Comparison of ENCODE assay signal across 15 cellular contexts in the genomic region with DNA sequence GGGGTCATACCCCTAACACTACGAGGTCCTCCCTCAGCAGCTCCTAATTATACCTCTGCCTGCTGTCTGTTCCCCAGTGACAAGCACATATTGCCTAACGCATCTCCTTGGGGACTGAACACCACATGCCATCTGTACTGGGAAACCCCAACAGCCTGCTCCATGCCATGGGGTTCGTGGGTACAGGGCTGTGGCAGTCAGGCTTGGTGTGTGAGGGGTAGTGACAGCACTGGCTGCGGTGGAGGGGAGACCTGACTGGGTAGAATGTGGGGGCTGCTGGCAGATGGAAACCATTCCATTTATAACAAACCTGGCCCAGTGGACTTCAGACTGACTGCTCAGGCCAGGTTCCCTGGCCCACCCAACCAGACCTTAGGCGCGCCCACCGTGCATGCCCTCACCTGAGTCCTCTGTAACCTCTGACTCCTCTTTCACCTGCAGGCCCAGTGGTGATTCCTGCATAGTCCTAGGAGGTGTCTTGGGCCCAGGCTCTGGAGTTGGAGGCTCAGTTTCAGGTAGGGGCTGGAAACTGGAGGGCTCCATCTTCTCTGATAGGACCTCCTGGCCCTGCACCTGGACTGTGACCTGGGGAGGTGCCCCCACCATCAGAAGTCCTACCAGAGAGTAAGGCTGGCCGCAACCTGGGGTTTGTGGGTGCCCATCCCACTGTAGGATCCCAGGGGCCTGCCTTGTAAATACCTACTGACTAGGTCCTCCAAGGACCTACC. TPM values are rescaled to one million over a fixed set of nuclear protein-coding genes. Genes with fewer than 3 reads are reported as not detected.
DNase-seq lines count a peak whose midpoint lies in the region; ATAC-seq, FAIRE-seq and TF ChIP-seq lines count a peak whose summit lies in the region.
"Had no signal": no experiment of that assay in that cellular context is flagged by ENCODE, and none has a peak within 500 bp of the region (broad histone marks: within the 10 kb centered on the region; RNA-seq: fewer than 3 reads in every experiment).

No MANE protein-coding gene starts in this region.

- CTCF ChIA-PET in activated naive CD4-positive, alpha-beta T cell treated with anti-CD3 and anti-CD28 coated beads, Interleukin-2, amount 10 ng/mL, durations not matched to agents 7 days and 5 days (lab: Charles Lee), result no interaction called here
- CTCF ChIA-PET in WTC11 (lab: Charles Lee), result interaction anchor here (0.8 kb wide), 1 partner anchor 8 kb away, joined by 3 read pairs; no protein-coding TSS in a partner anchor

- H3K36me3 ChIP-seq in right lobe of liver (peaks cover 0 to 10% (median 0%) of the 10 kb centered on the region in 4 donors), suprapubic skin (peaks cover 41% of the 10 kb centered on the region)

- ATAC-seq in WTC11, result no peak
- no peak for ATAC-seq in right lobe of liver
- no peak for ATAC-seq in GM21367 (IDR thresholded peaks at IDR 0.05; ENCODE audit: unreplicated experiment)
- no peak for ATAC-seq in GM18907 (IDR thresholded peaks at IDR 0.05; ENCODE audit: unreplicated experiment)
- ATAC-seq: left lung had no signal

- H3K27me3 ChIP-seq in right lobe of liver (no peaks in the 10 kb centered on the region), suprapubic skin (no peaks in the 10 kb centered on the region)
- H3K27me3 ChIP-seq: left lung had no signal

- TF ChIP-seq EP300 in suprapubic skin (IDR thresholded peaks at IDR 0.05), result no peak

- WGBS in right lobe of liver (ENCODE audit: insufficient coverage, low coverage, low lambda C conversion rate, missing lambda C conversion rate), result 80% methylated on average over 2 of the region's 8 CpGs
- WGBS in suprapubic skin, result 89% methylated on average over 5 of the region's 8 CpGs

- no peaks in the 10 kb centered on the region for H3K9me3 Mint-ChIP-seq in activated naive CD4-positive, alpha-beta T cell treated with anti-CD3 and anti-CD28 coated beads, Interleukin-2, amount 10 ng/mL, durations not matched to agents 7 days and 5 days
- H3K9me3 Mint-ChIP-seq in WTC11, result no peaks in the 10 kb centered on the region
- H3K9me3 Mint-ChIP-seq: central memory CD8-positive, alpha-beta T cell had no signal

- POLR2A ChIA-PET in WTC11 (lab: Charles Lee), result no interaction called here

- H3K27ac ChIP-seq in right lobe of liver, result no peak overlapping the region
- no peak overlapping the region for H3K27ac ChIP-seq in suprapubic skin
- H3K27ac ChIP-seq: left lung had no signal

- FAIRE-seq in HTR-8/SVneo (lab: Jason Lieb, UNC), result no peak
- FAIRE-seq: GM12891, RCC 7860 had no signal

- peaks cover 38% of the 10 kb centered on the region for H3K4me1 Mint-ChIP-seq in activated naive CD4-positive, alpha-beta T cell treated with anti-CD3 and anti-CD28 coated beads, Interleukin-2, amount 10 ng/mL, durations not matched to agents 7 days and 5 days
- peaks cover 14% of the 10 kb centered on the region for H3K4me1 Mint-ChIP-seq in WTC11

- no peak overlapping the region for H3K27ac Mint-ChIP-seq in activated naive CD4-positive, alpha-beta T cell treated with anti-CD3 and anti-CD28 coated beads, Interleukin-2, amount 10 ng/mL, durations not matched to agents 7 days and 5 days
- H3K27ac Mint-ChIP-seq in WTC11, result no peak overlapping the region

- no peak for TF ChIP-seq CTCF in WTC11 (IDR thresholded peaks at IDR 0.05)
- TF ChIP-seq CTCF in right lobe of liver (IDR thresholded peaks at IDR 0.05), result no peak
- no peak for TF ChIP-seq CTCF in suprapubic skin (IDR thresholded peaks at IDR 0.05)

- no peak overlapping the region for H3K4me3 Mint-ChIP-seq in activated naive CD4-positive, alpha-beta T cell treated with anti-CD3 and anti-CD28 coated beads, Interleukin-2, amount 10 ng/mL, durations not matched to agents 7 days and 5 days
- no peak overlapping the region for H3K4me3 Mint-ChIP-seq in WTC11
- H3K4me3 Mint-ChIP-seq: central memory CD8-positive, alpha-beta T cell had no signal

- H3K9me3 ChIP-seq in right lobe of liver (no peaks in the 10 kb centered on the region), suprapubic skin (no peaks in the 10 kb centered on the region)
- H3K9me3 ChIP-seq: left lung had no signal

- H3K4me3 ChIP-seq in right lobe of liver (no peak overlapping the region), suprapubic skin (no peak overlapping the region)
- H3K4me3 ChIP-seq: left lung had no signal

- H3K4me1 ChIP-seq in right lobe of liver, result peaks cover 0 to 17% (median 3%) of the 10 kb centered on the region in 4 donors
- H3K4me1 ChIP-seq in suprapubic skin, result peaks cover 21% of the 10 kb centered on the region

- H3K27me3 Mint-ChIP-seq in activated naive CD4-positive, alpha-beta T cell treated with anti-CD3 and anti-CD28 coated beads, Interleukin-2, amount 10 ng/mL, durations not matched to agents 7 days and 5 days, result no peaks in the 10 kb centered on the region
- H3K27me3 Mint-ChIP-seq in WTC11 (ENCODE audit: low read depth), result 0 out of 2 replicates have a peak, but pooled peaks cover 2% of the 10 kb centered on the region
- H3K27me3 Mint-ChIP-seq: central memory CD8-positive, alpha-beta T cell; progenitor cell of endocrine pancreas had no signal

- peaks cover 28% of the 10 kb centered on the region for H3K36me3 Mint-ChIP-seq in activated naive CD4-positive, alpha-beta T cell treated with anti-CD3 and anti-CD28 coated beads, Interleukin-2, amount 10 ng/mL, durations not matched to agents 7 days and 5 days
- H3K36me3 Mint-ChIP-seq in WTC11, result peaks cover 15% of the 10 kb centered on the region; the same call in 1 of the 2 replicates

- TF ChIP-seq POLR2A in right lobe of liver (IDR thresholded peaks at IDR 0.05) (no peak), suprapubic skin (IDR thresholded peaks at IDR 0.05) (no peak)

- intact Hi-C loops in right lobe of liver (cut with DNase I), result no loop called here

- peak; percentile 12 for DNase-seq in activated naive CD4-positive, alpha-beta T cell treated with anti-CD3 and anti-CD28 coated beads, Interleukin-2, amount 10 ng/mL, durations not matched to agents 7 days and 5 days
- DNase-seq in activated naive CD4-positive, alpha-beta T cell (lab: John Stamatoyannopoulos, UW), result no peak
- DNase-seq in WTC11 (ENCODE audit: low spot score), result peak; percentile 5
- peak; percentile 22 to 46 (median 40) for DNase-seq in right lobe of liver
- peak; percentile 67 to 69 for DNase-seq in suprapubic skin (ENCODE audit: low spot score in 2 of 2)
- DNase-seq in HTR-8/SVneo (ENCODE audit: insufficient read length, low spot score), result no peak
- DNase-seq: KG1, NCI-H1092 had no signal

TF ChIP-seq in WTC11, 78 proteins besides CTCF, POLR2A, EP300 and RAD21 (continues in another document):
- TF ChIP-seq TP53 (CRISPR knock-in tag; IDR thresholded peaks at IDR 0.05) (no peak), ZNF317 (CRISPR knock-in tag; IDR thresholded peaks at IDR 0.05; ENCODE audit: borderline replicate concordance, low read depth) (no peak), E2F5 (CRISPR knock-in tag; IDR thresholded peaks at IDR 0.05) (no peak)
- TF ChIP-seq, protein P1, sequence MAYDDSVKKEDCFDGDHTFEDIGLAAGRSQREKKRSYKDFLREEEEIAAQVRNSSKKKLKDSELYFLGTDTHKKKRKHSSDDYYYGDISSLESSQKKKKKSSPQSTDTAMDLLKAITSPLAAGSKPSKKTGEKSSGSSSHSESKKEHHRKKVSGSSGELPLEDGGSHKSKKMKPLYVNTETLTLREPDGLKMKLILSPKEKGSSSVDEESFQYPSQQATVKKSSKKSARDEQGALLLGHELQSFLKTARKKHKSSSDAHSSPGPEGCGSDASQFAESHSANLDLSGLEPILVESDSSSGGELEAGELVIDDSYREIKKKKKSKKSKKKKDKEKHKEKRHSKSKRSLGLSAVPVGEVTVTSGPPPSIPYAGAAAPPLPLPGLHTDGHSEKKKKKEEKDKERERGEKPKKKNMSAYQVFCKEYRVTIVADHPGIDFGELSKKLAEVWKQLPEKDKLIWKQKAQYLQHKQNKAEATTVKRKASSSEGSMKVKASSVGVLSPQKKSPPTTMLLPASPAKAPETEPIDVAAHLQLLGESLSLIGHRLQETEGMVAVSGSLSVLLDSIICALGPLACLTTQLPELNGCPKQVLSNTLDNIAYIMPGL (CRISPR knock-in tag; IDR thresholded peaks at IDR 0.05), result no peak
- TF ChIP-seq, protein P2, sequence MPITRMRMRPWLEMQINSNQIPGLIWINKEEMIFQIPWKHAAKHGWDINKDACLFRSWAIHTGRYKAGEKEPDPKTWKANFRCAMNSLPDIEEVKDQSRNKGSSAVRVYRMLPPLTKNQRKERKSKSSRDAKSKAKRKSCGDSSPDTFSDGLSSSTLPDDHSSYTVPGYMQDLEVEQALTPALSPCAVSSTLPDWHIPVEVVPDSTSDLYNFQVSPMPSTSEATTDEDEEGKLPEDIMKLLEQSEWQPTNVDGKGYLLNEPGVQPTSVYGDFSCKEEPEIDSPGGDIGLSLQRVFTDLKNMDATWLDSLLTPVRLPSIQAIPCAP (CRISPR knock-in tag; IDR thresholded peaks at IDR 0.05), result no peak

RNA-seq across cellular contexts. Expression of gene MZF1, which starts 3.0 kb away (rescaled TPM):
- total RNA-seq in WTC11 (2021) (22.2 to 26.2 TPM (median 23.9 TPM) in 3 replicates), right lobe of liver (10 to 100 TPM in 5 of 6 experiments, 1 to 10 TPM in 1; 8.2 to 19.9 (median 14.1) TPM), suprapubic skin (10 to 100 TPM; 29.0 to 53.2 (median 37.5) TPM)

RNA-seq across cellular contexts. Expression of gene UBE2M, which starts 11.7 kb away (rescaled TPM):
- total RNA-seq in WTC11 (2021) (93.7 to 105 TPM (median 97.1 TPM) in 3 replicates), right lobe of liver (10 to 100 TPM; 16.0 to 23.5 (median 20.7) TPM), suprapubic skin (10 to 100 TPM; 16.4 to 31.5 (median 21.7) TPM)

RNA-seq across cellular contexts. Expression of gene CHMP2A, which starts 15.2 kb away (rescaled TPM):
- total RNA-seq in WTC11 (2021) (109 to 126 TPM (median 119 TPM) in 3 replicates), right lobe of liver (10 to 100 TPM; 62.1 to 90.9 (median 70.7) TPM), suprapubic skin (100 to 1,000 TPM in 3 of 4 donors, 10 to 100 TPM in 1; 96.1 to 120 (median 103) TPM)

RNA-seq across cellular contexts. Expression of gene TRIM28, which starts 26.2 kb away (rescaled TPM):
- total RNA-seq in WTC11 (2021), result 1,095 to 1,221 TPM (median 1,108 TPM) in 3 replicates
- total RNA-seq in right lobe of liver, result 100 to 1,000 TPM in 3 of 6 experiments, 10 to 100 TPM in 3; 75.4 to 106 (median 94.7) TPM
- 100 to 1,000 TPM; 334 to 395 (median 360) TPM for total RNA-seq in suprapubic skin

RNA-seq across cellular contexts. Expression of gene ZBTB45, which starts 50.5 kb away (rescaled TPM):
- total RNA-seq in WTC11 (2021) (17.0 to 19.7 TPM (median 18.0 TPM) in 3 replicates), right lobe of liver (1 to 10 TPM; 3.5 to 4.8 (median 4.3) TPM), suprapubic skin (10 to 100 TPM in 3 of 4 donors, 1 to 10 TPM in 1; 6.7 to 20.7 (median 15.8) TPM)

Comparison
In these comparisons a context has a peak if more than half of its experiments do, and no peak if none do; other contexts are left out.
1. DNase-seq: peak in activated naive CD4-positive, alpha-beta T cell treated with anti-CD3 and anti-CD28 coated beads, Interleukin-2, amount 10 ng/mL, durations not matched to agents 7 days and 5 days (single experiment), WTC11 (single experiment), right lobe of liver (3 of 3) and suprapubic skin (2 of 2); none in activated naive CD4-positive, alpha-beta T cell (0 of 4) and HTR-8/SVneo (single experiment).